31 cellular contexts compared by ENCODE assay signal in the genomic region with DNA sequence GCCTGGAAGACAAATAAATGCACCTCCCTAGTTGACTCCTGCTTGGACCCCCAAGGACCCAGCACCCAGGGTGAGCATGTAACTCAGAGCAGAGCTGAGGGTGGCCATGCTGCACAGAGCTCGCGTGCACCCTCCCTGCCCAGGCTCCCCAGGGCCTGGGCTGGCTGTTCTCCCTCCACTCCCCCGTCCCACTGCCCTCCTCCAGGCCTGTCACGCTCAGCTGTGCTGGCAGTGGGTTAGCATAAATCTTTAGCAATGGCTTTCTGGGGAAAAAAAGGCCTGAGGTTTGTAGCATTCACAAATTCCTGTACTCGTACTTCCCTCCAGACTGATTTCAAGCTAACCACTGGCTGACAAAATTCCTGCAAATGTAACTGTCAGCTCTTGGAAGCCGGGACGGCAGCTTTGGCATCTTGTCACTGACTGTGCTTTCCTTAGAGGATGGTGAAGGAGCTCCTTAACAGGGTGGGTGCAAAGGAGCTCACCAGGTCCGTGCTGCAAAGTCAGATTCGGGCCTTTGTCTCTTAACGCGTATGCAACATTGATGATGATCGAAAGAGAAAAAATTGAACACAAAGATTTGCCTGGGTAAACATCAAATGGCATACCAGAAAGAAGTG. TPM values are rescaled to one million over a fixed set of nuclear protein-coding genes. Genes with fewer than 3 reads are reported as not detected.
DNase-seq lines count a peak whose midpoint lies in the region; ATAC-seq and TF ChIP-seq lines count a peak whose summit lies in the region.
"Had no signal": no experiment of that assay in that cellular context is flagged by ENCODE, and none has a peak within 500 bp of the region (broad histone marks: within the 10 kb centered on the region; RNA-seq: fewer than 3 reads in every experiment).

No MANE protein-coding gene starts in this region.

- H3K9me3 Mint-ChIP-seq in activated CD8-positive, alpha-beta memory T cell treated with anti-CD3 and anti-CD28 coated beads, Interleukin-2, amount 10 ng/mL, durations not matched to agents 7 days and 5 days (ENCODE audit: low read depth): no peaks in the 10 kb centered on the region
- H3K9me3 Mint-ChIP-seq in activated naive CD4-positive, alpha-beta T cell treated with anti-CD3 and anti-CD28 coated beads, Interleukin-2, amount 50 U/mL, for 72 hours: no peaks in the 10 kb centered on the region
- H3K9me3 Mint-ChIP-seq: activated CD4-positive, alpha-beta memory T cell treated with anti-CD3 and anti-CD28 coated beads, Interleukin-2, amount 10 ng/mL, durations not matched to agents 7 days and 5 days; natural killer cell had no signal

- ATAC-seq in activated CD8-positive, alpha-beta memory T cell treated with anti-CD3 and anti-CD28 coated beads, Interleukin-2, amount 10 ng/mL, durations not matched to agents 7 days and 5 days: no peak
- ATAC-seq in omental fat pad (ENCODE audit: low FRiP score): peak; percentile 27
- ATAC-seq in upper lobe of right lung: peak; percentile 20
- ATAC-seq in activated naive CD4-positive, alpha-beta T cell treated with anti-CD3 and anti-CD28 coated beads, Interleukin-2, amount 50 U/mL, for 72 hours: no peak
- no peak for ATAC-seq in HG03135 (IDR thresholded peaks at IDR 0.05; ENCODE audit: unreplicated experiment)
- ATAC-seq: foreskin keratinocyte, HepG2, natural killer cell had no signal

- H3K27ac Mint-ChIP-seq in activated CD8-positive, alpha-beta memory T cell treated with anti-CD3 and anti-CD28 coated beads, Interleukin-2, amount 10 ng/mL, durations not matched to agents 7 days and 5 days: no peak overlapping the region
- H3K27ac Mint-ChIP-seq in activated naive CD4-positive, alpha-beta T cell treated with anti-CD3 and anti-CD28 coated beads, Interleukin-2, amount 50 U/mL, for 72 hours: no peak overlapping the region
- H3K27ac Mint-ChIP-seq: activated CD4-positive, alpha-beta memory T cell treated with anti-CD3 and anti-CD28 coated beads, Interleukin-2, amount 10 ng/mL, durations not matched to agents 7 days and 5 days; natural killer cell had no signal

- H3K36me3 ChIP-seq in left ventricle myocardium inferior (no peaks in the 10 kb centered on the region), upper lobe of right lung (no peaks in the 10 kb centered on the region)
- H3K36me3 ChIP-seq: esophagus squamous epithelium, HAP-1 had no signal

- DNase-seq in activated CD8-positive, alpha-beta memory T cell treated with anti-CD3 and anti-CD28 coated beads for 24 hours: peak; percentile 30
- no peak for DNase-seq in activated CD8-positive, alpha-beta memory T cell treated with anti-CD3 and anti-CD28 coated beads, Interleukin-2, amount 10 ng/mL, durations not matched to agents 7 days and 5 days
- DNase-seq in left ventricle myocardium inferior (no peak), omental fat pad (ENCODE audit: low spot score) (no peak), upper lobe of right lung (no peak), cerebellar nuclear complex (lab: John Stamatoyannopoulos, UW) (no peak)
- no peak for DNase-seq in activated naive CD4-positive, alpha-beta T cell treated with anti-CD3 and anti-CD28 coated beads, Interleukin-2, amount 50 U/mL, for 72 hours (ENCODE audit: low spot score in 2 of 2)
- DNase-seq: activated CD4-positive, alpha-beta memory T cell treated with anti-CD3 and anti-CD28 coated beads, Interleukin-2, amount 10 ng/mL, durations not matched to agents 7 days and 5 days; activated naive CD4-positive, alpha-beta T cell treated with anti-CD3 and anti-CD28 coated beads, Interleukin-2, amount 50 U/mL, for 16 hours; amygdala; C1 segment of cervical spinal cord; DMS153; esophagus squamous epithelium; foreskin keratinocyte; Karpas-422; kidney; mammary epithelial cell; mucosa of descending colon; MV-4-11; natural killer cell; NCI-H1436; NCI-H345; SHP77; stimulated activated CD4-positive, alpha-beta T cell treated with anti-CD3 and anti-CD28 coated beads, Interleukin-12 subunit alpha, Interleukin-12 subunit beta, amount 100 ng/mL, for 4 hours; stimulated activated CD4-positive, alpha-beta T cell treated with anti-CD3 and anti-CD28 coated beads, Interleukin-4, amount 100 ng/mL, for 1 hour; T-helper 2 cell had no signal

- CTCF ChIA-PET in activated CD8-positive, alpha-beta memory T cell treated with anti-CD3 and anti-CD28 coated beads, Interleukin-2, amount 10 ng/mL, durations not matched to agents 7 days and 5 days (lab: Charles Lee): no interaction called here

- H3K4me3 Mint-ChIP-seq in activated CD8-positive, alpha-beta memory T cell treated with anti-CD3 and anti-CD28 coated beads, Interleukin-2, amount 10 ng/mL, durations not matched to agents 7 days and 5 days: no peak overlapping the region
- H3K4me3 Mint-ChIP-seq: activated CD4-positive, alpha-beta memory T cell treated with anti-CD3 and anti-CD28 coated beads, Interleukin-2, amount 10 ng/mL, durations not matched to agents 7 days and 5 days; natural killer cell had no signal

- intact Hi-C loops in left ventricle myocardium inferior (cut with micrococcal nuclease) (no loop called here), upper lobe of right lung (cut with DNase I) (no loop called here)

- H3K4me1 ChIP-seq in left ventricle myocardium inferior: peaks cover 16% of the 10 kb centered on the region
- H3K4me1 ChIP-seq in upper lobe of right lung: no peaks in the 10 kb centered on the region
- H3K4me1 ChIP-seq: foreskin keratinocyte, HAP-1, parathyroid adenoma had no signal

- no peaks in the 10 kb centered on the region for H3K36me3 Mint-ChIP-seq in activated CD8-positive, alpha-beta memory T cell treated with anti-CD3 and anti-CD28 coated beads, Interleukin-2, amount 10 ng/mL, durations not matched to agents 7 days and 5 days
- H3K36me3 Mint-ChIP-seq in activated naive CD4-positive, alpha-beta T cell treated with anti-CD3 and anti-CD28 coated beads, Interleukin-2, amount 50 U/mL, for 72 hours: no peaks in the 10 kb centered on the region
- H3K36me3 Mint-ChIP-seq: natural killer cell had no signal

- no peak overlapping the region for H3K4me3 ChIP-seq in left ventricle myocardium inferior
- H3K4me3 ChIP-seq in upper lobe of right lung: no peak overlapping the region
- H3K4me3 ChIP-seq: HAP-1, mucosa of descending colon had no signal

- H3K4me1 Mint-ChIP-seq in activated CD8-positive, alpha-beta memory T cell treated with anti-CD3 and anti-CD28 coated beads, Interleukin-2, amount 10 ng/mL, durations not matched to agents 7 days and 5 days: no peaks in the 10 kb centered on the region
- H3K4me1 Mint-ChIP-seq: activated CD4-positive, alpha-beta memory T cell treated with anti-CD3 and anti-CD28 coated beads, Interleukin-2, amount 10 ng/mL, durations not matched to agents 7 days and 5 days; natural killer cell had no signal

- H3K27me3 ChIP-seq in left ventricle myocardium inferior (ENCODE audit: low read depth) (peaks cover 32% of the 10 kb centered on the region), upper lobe of right lung (no peaks in the 10 kb centered on the region)

- TF ChIP-seq CTCF in left ventricle myocardium inferior (IDR thresholded peaks at IDR 0.05; ENCODE audit: borderline replicate concordance) (no peak), omental fat pad (IDR thresholded peaks at IDR 0.05) (no peak), upper lobe of right lung (IDR thresholded peaks at IDR 0.05) (no peak)

- H3K27ac ChIP-seq in left ventricle myocardium inferior (replicated peaks) (peak overlapping the region; percentile 74), upper lobe of right lung (no peak overlapping the region)
- H3K27ac ChIP-seq: 22Rv1, foreskin keratinocyte, parathyroid adenoma had no signal

- H3K9me3 ChIP-seq in left ventricle myocardium inferior (replicated peaks) (no peaks in the 10 kb centered on the region), upper lobe of right lung (no peaks in the 10 kb centered on the region)
- H3K9me3 ChIP-seq: esophagus squamous epithelium, HAP-1, mucosa of descending colon had no signal

- H3K27me3 Mint-ChIP-seq in activated CD8-positive, alpha-beta memory T cell treated with anti-CD3 and anti-CD28 coated beads, Interleukin-2, amount 10 ng/mL, durations not matched to agents 7 days and 5 days: no peaks in the 10 kb centered on the region

RNA-seq across cellular contexts. Expression of gene SMOC2, which starts 22.2 kb away (rescaled TPM):
- not detected for total RNA-seq in activated CD8-positive, alpha-beta memory T cell treated with anti-CD3 and anti-CD28 coated beads, Interleukin-2, amount 10 ng/mL, durations not matched to agents 7 days and 5 days
- 14.4 TPM for total RNA-seq in left ventricle myocardium inferior
- total RNA-seq in omental fat pad: 100 to 1,000 TPM in 2 of 4 donors, 10 to 100 TPM in 2; 53.1 to 164 (median 102) TPM
- total RNA-seq in upper lobe of right lung: 33.1 TPM
- not detected for total RNA-seq in activated naive CD4-positive, alpha-beta T cell treated with anti-CD3 and anti-CD28 coated beads, Interleukin-2, amount 50 U/mL, for 72 hours
- total RNA-seq: activated CD4-positive, alpha-beta memory T cell treated with anti-CD3 and anti-CD28 coated beads, Interleukin-2, amount 10 ng/mL, durations not matched to agents 7 days and 5 days; HepG2; mammary epithelial cell; natural killer cell had no signal

Comparison
In these comparisons a context has a peak if more than half of its experiments do, and no peak if none do; other contexts are left out.
1. ATAC-seq: peak in omental fat pad (single experiment) and upper lobe of right lung (single experiment); none in activated CD8-positive, alpha-beta memory T cell treated with anti-CD3 and anti-CD28 coated beads, Interleukin-2, amount 10 ng/mL, durations not matched to agents 7 days and 5 days (single experiment), activated naive CD4-positive, alpha-beta T cell treated with anti-CD3 and anti-CD28 coated beads, Interleukin-2, amount 50 U/mL, for 72 hours (0 of 2) and HG03135 (single experiment).
2. RNA of gene SMOC2, which starts 22.2 kb away (total RNA-seq): 53.1 to 164 TPM in omental fat pad, 33.1 TPM in upper lobe of right lung (single experiment) and 14.4 TPM in left ventricle myocardium inferior (single experiment); not detected in activated CD8-positive, alpha-beta memory T cell treated with anti-CD3 and anti-CD28 coated beads, Interleukin-2, amount 10 ng/mL, durations not matched to agents 7 days and 5 days and not detected in activated naive CD4-positive, alpha-beta T cell treated with anti-CD3 and anti-CD28 coated beads, Interleukin-2, amount 50 U/mL, for 72 hours; every median in the first group is over 10 times any median in the second.